Comparison of ENCODE assay signal across 13 cellular contexts in genomic region chr2:120246546-120247300, GRCh38. TPM values are rescaled to one million over a fixed set of nuclear protein-coding genes. Genes with fewer than 3 reads are reported as not detected.
DNase-seq lines count a peak whose midpoint lies in the region; ATAC-seq and TF ChIP-seq lines count a peak whose summit lies in the region.
"Had no signal": no experiment of that assay in that cellular context is flagged by ENCODE, and none has a peak within 500 bp of the region (broad histone marks: within the 10 kb centered on the region; RNA-seq: fewer than 3 reads in every experiment).

No MANE protein-coding gene starts in this region.

- no peaks in the 10 kb centered on the region for H3K9me3 Mint-ChIP-seq in activated CD8-positive, alpha-beta T cell treated with anti-CD3 and anti-CD28 coated beads, Interleukin-2, amount 10 ng/mL, durations not matched to agents 7 days and 5 days (ENCODE audit: insufficient read depth)
- H3K9me3 Mint-ChIP-seq in activated CD8-positive, alpha-beta T cell treated with anti-CD3 and anti-CD28 coated beads for 36 hours, result peaks cover 4% of the 10 kb centered on the region
- peaks cover 3% of the 10 kb centered on the region for H3K9me3 Mint-ChIP-seq in activated T-helper 17 cell treated with anti-CD3 and anti-CD28 coated beads, Interleukin-2, amount 50 U/mL, for 72 hours

- no peak overlapping the region for H2AFZ ChIP-seq in smooth muscle cell (ENCODE audit: low read depth)

- no peaks in the 10 kb centered on the region for H4K20me1 ChIP-seq in smooth muscle cell (ENCODE audit: low read depth)

- H3K27ac ChIP-seq in body of pancreas (peak overlapping the region in 3 of 4 donors; percentile 48 to 75 (median 74)), smooth muscle cell (ENCODE audit: low read depth) (no peak overlapping the region)

- no peak for TF ChIP-seq CTCF in activated CD8-positive, alpha-beta T cell treated with anti-CD3 and anti-CD28 coated beads for 36 hours (IDR thresholded peaks at IDR 0.05)
- TF ChIP-seq CTCF in body of pancreas (IDR thresholded peaks at IDR 0.05), result no peak
- no peak for TF ChIP-seq CTCF in smooth muscle cell (IDR thresholded peaks at IDR 0.05; ENCODE audit: borderline replicate concordance, insufficient read depth, poor library complexity, severe bottlenecking)

- H3K4me3 Mint-ChIP-seq in activated CD8-positive, alpha-beta T cell treated with anti-CD3 and anti-CD28 coated beads, Interleukin-2, amount 10 ng/mL, durations not matched to agents 7 days and 5 days, result no peak overlapping the region
- no peak overlapping the region for H3K4me3 Mint-ChIP-seq in activated CD8-positive, alpha-beta T cell treated with anti-CD3 and anti-CD28 coated beads for 36 hours
- no peak overlapping the region for H3K4me3 Mint-ChIP-seq in activated T-helper 17 cell treated with anti-CD3 and anti-CD28 coated beads, Interleukin-2, amount 50 U/mL, for 72 hours
- H3K4me3 Mint-ChIP-seq: activated CD4-positive, alpha-beta T cell treated with anti-CD3 and anti-CD28 coated beads for 36 hours; activated T-cell treated with anti-CD3 and anti-CD28 coated beads, Interleukin-2, amount 50 U/mL, for 72 hours; memory B cell had no signal

- POLR2A ChIA-PET in activated CD8-positive, alpha-beta T cell treated with anti-CD3 and anti-CD28 coated beads, Interleukin-2, amount 10 ng/mL, durations not matched to agents 7 days and 5 days (lab: Charles Lee), result interaction anchor here (0.6 to 1.3 kb wide), 2 partner anchors 24 to 238 kb away, joined by 3 to 4 read pairs; partner anchors contain the start of gene TMEM185B
- POLR2A ChIA-PET in activated CD8-positive, alpha-beta T cell treated with anti-CD3 and anti-CD28 coated beads for 36 hours (lab: Charles Lee), result no interaction called here

- in situ Hi-C loops in HAP-1 (cut with MboI; ENCODE audit: low sequenced_read_pairs), result no loop called here

- DNase-seq in activated CD8-positive, alpha-beta T cell treated with anti-CD3 and anti-CD28 coated beads, Interleukin-2, amount 10 ng/mL, durations not matched to agents 7 days and 5 days, result no peak
- DNase-seq in activated CD8-positive, alpha-beta T cell treated with anti-CD3 and anti-CD28 coated beads for 36 hours, result no peak
- peak; percentile 90 for DNase-seq in NCI-H2107 treated with DMSO at 0.1 percent for 48 hours (lab: John Stamatoyannopoulos, UW; ENCODE audit: unreplicated experiment)
- no peak for DNase-seq in body of pancreas
- no peak for DNase-seq in smooth muscle cell (lab: John Stamatoyannopoulos, UW; ENCODE audit: unreplicated experiment)
- DNase-seq in stimulated activated CD4-positive, alpha-beta T cell treated with anti-CD3 and anti-CD28 coated beads, Interleukin-4, amount 100 ng/mL, for 24 hours, result no peak
- no peak for DNase-seq in HAP-1 (ENCODE audit: low spot score in 2 of 2)
- DNase-seq: activated CD4-positive, alpha-beta T cell treated with anti-CD3 and anti-CD28 coated beads for 36 hours; activated T-cell treated with anti-CD3 and anti-CD28 coated beads, Interleukin-2, amount 50 U/mL, for 72 hours; anterior cingulate cortex; dermis blood vessel endothelial cell had no signal

- TF ChIP-seq POLR2A in body of pancreas (IDR thresholded peaks at IDR 0.05), result no peak

- no peaks in the 10 kb centered on the region for H3K79me2 ChIP-seq in smooth muscle cell (ENCODE audit: low read depth)

- H3K4me1 ChIP-seq in body of pancreas (peaks cover 23% of the 10 kb centered on the region), smooth muscle cell (ENCODE audit: low read depth) (peaks cover 15% of the 10 kb centered on the region), HAP-1 (peaks cover 10% of the 10 kb centered on the region)

- H3K9me3 ChIP-seq in body of pancreas, result no peaks in the 10 kb centered on the region
- H3K9me3 ChIP-seq in smooth muscle cell (replicated peaks; ENCODE audit: low read depth), result no peaks in the 10 kb centered on the region
- no peaks in the 10 kb centered on the region for H3K9me3 ChIP-seq in HAP-1

- H3K27me3 ChIP-seq in body of pancreas (no peaks in the 10 kb centered on the region), smooth muscle cell (ENCODE audit: low read depth) (no peaks in the 10 kb centered on the region), HAP-1 (ENCODE audit: low read depth) (peaks cover 14% of the 10 kb centered on the region)

- H3F3A ChIP-seq in smooth muscle cell (ENCODE audit: low read depth), result no peaks in the 10 kb centered on the region

- no peaks in the 10 kb centered on the region for H3K36me3 ChIP-seq in body of pancreas (replicated peaks in 1 of 2; ENCODE audit: insufficient read depth in 1 of 2, low read depth in 2 of 2)
- H3K36me3 ChIP-seq in smooth muscle cell (ENCODE audit: low read depth), result no peaks in the 10 kb centered on the region
- no peaks in the 10 kb centered on the region for H3K36me3 ChIP-seq in HAP-1 (replicated peaks)

- H3K4me3 ChIP-seq in body of pancreas (no peak overlapping the region), smooth muscle cell (no peak overlapping the region), HAP-1 (no peak overlapping the region)

- H3K27ac Mint-ChIP-seq in activated CD8-positive, alpha-beta T cell treated with anti-CD3 and anti-CD28 coated beads, Interleukin-2, amount 10 ng/mL, durations not matched to agents 7 days and 5 days, result peak overlapping the region; percentile 40
- H3K27ac Mint-ChIP-seq in activated CD8-positive, alpha-beta T cell treated with anti-CD3 and anti-CD28 coated beads for 36 hours, result no peak overlapping the region
- no peak overlapping the region for H3K27ac Mint-ChIP-seq in activated T-helper 17 cell treated with anti-CD3 and anti-CD28 coated beads, Interleukin-2, amount 50 U/mL, for 72 hours
- H3K27ac Mint-ChIP-seq: activated CD4-positive, alpha-beta T cell treated with anti-CD3 and anti-CD28 coated beads for 36 hours; activated T-cell treated with anti-CD3 and anti-CD28 coated beads, Interleukin-2, amount 50 U/mL, for 72 hours; memory B cell had no signal

- peaks cover 29% of the 10 kb centered on the region for H3K4me1 Mint-ChIP-seq in activated CD8-positive, alpha-beta T cell treated with anti-CD3 and anti-CD28 coated beads, Interleukin-2, amount 10 ng/mL, durations not matched to agents 7 days and 5 days (ENCODE audit: low read depth)
- peaks cover 3% of the 10 kb centered on the region for H3K4me1 Mint-ChIP-seq in activated CD8-positive, alpha-beta T cell treated with anti-CD3 and anti-CD28 coated beads for 36 hours (ENCODE audit: low read depth)
- peaks cover 2% of the 10 kb centered on the region for H3K4me1 Mint-ChIP-seq in activated T-helper 17 cell treated with anti-CD3 and anti-CD28 coated beads, Interleukin-2, amount 50 U/mL, for 72 hours

- CTCF ChIA-PET in activated CD8-positive, alpha-beta T cell treated with anti-CD3 and anti-CD28 coated beads, Interleukin-2, amount 10 ng/mL, durations not matched to agents 7 days and 5 days (lab: Charles Lee), result interaction anchor here (1.3 to 2.1 kb wide), 4 partner anchors 11 to 70 kb away, joined by 3 to 7 read pairs (median 6); no protein-coding TSS in a partner anchor
- CTCF ChIA-PET in activated CD8-positive, alpha-beta T cell treated with anti-CD3 and anti-CD28 coated beads for 36 hours (lab: Charles Lee), result interaction anchor here (1.3 kb wide), 1 partner anchor 11 kb away, joined by 3 read pairs; no protein-coding TSS in a partner anchor

- H3K9ac ChIP-seq in smooth muscle cell (ENCODE audit: low read depth), result no peak overlapping the region

- H3K36me3 Mint-ChIP-seq in activated CD8-positive, alpha-beta T cell treated with anti-CD3 and anti-CD28 coated beads, Interleukin-2, amount 10 ng/mL, durations not matched to agents 7 days and 5 days (ENCODE audit: low read depth), result peaks cover 4% of the 10 kb centered on the region
- H3K36me3 Mint-ChIP-seq in activated CD8-positive, alpha-beta T cell treated with anti-CD3 and anti-CD28 coated beads for 36 hours (ENCODE audit: low read depth), result no peaks in the 10 kb centered on the region
- no peaks in the 10 kb centered on the region for H3K36me3 Mint-ChIP-seq in activated T-helper 17 cell treated with anti-CD3 and anti-CD28 coated beads, Interleukin-2, amount 50 U/mL, for 72 hours (ENCODE audit: low read depth)

- peaks cover 29% of the 10 kb centered on the region for H3K27me3 Mint-ChIP-seq in activated CD8-positive, alpha-beta T cell treated with anti-CD3 and anti-CD28 coated beads, Interleukin-2, amount 10 ng/mL, durations not matched to agents 7 days and 5 days (ENCODE audit: low read depth)
- H3K27me3 Mint-ChIP-seq in activated CD8-positive, alpha-beta T cell treated with anti-CD3 and anti-CD28 coated beads for 36 hours, result peaks cover 6% of the 10 kb centered on the region
- peaks cover 11% of the 10 kb centered on the region for H3K27me3 Mint-ChIP-seq in activated T-helper 17 cell treated with anti-CD3 and anti-CD28 coated beads, Interleukin-2, amount 50 U/mL, for 72 hours

- intact Hi-C loops in activated CD8-positive, alpha-beta T cell treated with anti-CD3 and anti-CD28 coated beads for 36 hours (cut with micrococcal nuclease), result no loop called here
- intact Hi-C loops in body of pancreas (cut with DNase I), result no loop called here

- ATAC-seq in activated CD8-positive, alpha-beta T cell treated with anti-CD3 and anti-CD28 coated beads, Interleukin-2, amount 10 ng/mL, durations not matched to agents 7 days and 5 days, result no peak
- ATAC-seq in activated CD8-positive, alpha-beta T cell treated with anti-CD3 and anti-CD28 coated beads for 36 hours, result no peak
- no peak for ATAC-seq in body of pancreas
- ATAC-seq in activated T-helper 17 cell treated with anti-CD3 and anti-CD28 coated beads, Interleukin-2, amount 50 U/mL, for 72 hours (replicated peaks), result no peak
- ATAC-seq: activated CD4-positive, alpha-beta T cell treated with anti-CD3 and anti-CD28 coated beads for 36 hours; activated T-cell treated with anti-CD3 and anti-CD28 coated beads, Interleukin-2, amount 50 U/mL, for 72 hours had no signal

- WGBS in body of pancreas, 2 donors, result 59 to 68% methylated on average over 20 of the region's 20 CpGs
- 54% methylated on average over 20 of the region's 20 CpGs for WGBS in smooth muscle cell (ENCODE audit: low lambda C conversion rate)

- peak overlapping the region; percentile 5 for H3K4me2 ChIP-seq in smooth muscle cell

RNA-seq across cellular contexts. Expression of gene RALB, which starts 5.9 kb away (rescaled TPM):
- total RNA-seq in activated CD8-positive, alpha-beta T cell treated with anti-CD3 and anti-CD28 coated beads, Interleukin-2, amount 10 ng/mL, durations not matched to agents 7 days and 5 days, result 10 to 100 TPM; 39.4 to 45.4 TPM
- 10 to 100 TPM; 16.7 to 17.6 TPM for total RNA-seq in activated CD8-positive, alpha-beta T cell treated with anti-CD3 and anti-CD28 coated beads for 36 hours
- total RNA-seq in body of pancreas (10 to 100 TPM; 17.8 to 21.3 TPM), smooth muscle cell (72.1 and 73.4 TPM in 2 replicates)
- polyA plus RNA-seq in smooth muscle cell, result 69.9 and 71.3 TPM in 2 replicates
- 10 to 100 TPM; 77.4 to 91.9 TPM for total RNA-seq in activated T-helper 17 cell treated with anti-CD3 and anti-CD28 coated beads, Interleukin-2, amount 50 U/mL, for 72 hours

RNA-seq across cellular contexts. Expression of gene TMEM185B, which starts 23.5 kb away (rescaled TPM):
- total RNA-seq in activated CD8-positive, alpha-beta T cell treated with anti-CD3 and anti-CD28 coated beads, Interleukin-2, amount 10 ng/mL, durations not matched to agents 7 days and 5 days, result 10 to 100 TPM; 25.6 to 25.8 TPM
- 10 to 100 TPM; 16.7 to 17.2 TPM for total RNA-seq in activated CD8-positive, alpha-beta T cell treated with anti-CD3 and anti-CD28 coated beads for 36 hours
- total RNA-seq in body of pancreas (10 to 100 TPM; 18.7 to 46.5 TPM), smooth muscle cell (18.7 and 27.8 TPM in 2 replicates)
- 18.2 and 18.7 TPM in 2 replicates for polyA plus RNA-seq in smooth muscle cell
- 10 to 100 TPM; 28.0 to 31.2 TPM for total RNA-seq in activated T-helper 17 cell treated with anti-CD3 and anti-CD28 coated beads, Interleukin-2, amount 50 U/mL, for 72 hours
